ENCODE assay signal across 8 cellular contexts in the genomic region with DNA sequence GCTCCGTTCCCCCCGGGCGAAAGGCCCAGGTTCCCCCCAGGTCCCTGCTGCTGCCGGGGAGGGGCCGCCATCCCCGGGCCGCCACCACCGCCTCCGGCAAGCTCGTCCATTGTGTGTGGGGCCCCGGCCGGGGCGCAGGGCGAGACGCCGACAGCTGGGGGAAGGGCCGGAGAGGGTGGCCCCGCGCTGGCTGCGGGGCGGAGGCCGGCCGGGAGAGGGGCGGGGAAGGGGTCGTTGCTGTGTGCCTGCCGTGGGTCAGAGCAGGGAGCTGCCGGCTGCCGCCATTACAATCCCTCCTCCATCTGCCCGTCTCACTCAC. TPM values are rescaled to one million over a fixed set of nuclear protein-coding genes. Genes with fewer than 3 reads are reported as not detected.
DNase-seq lines count a peak whose midpoint lies in the region; ATAC-seq and TF ChIP-seq lines count a peak whose summit lies in the region.

A gene with protein sequence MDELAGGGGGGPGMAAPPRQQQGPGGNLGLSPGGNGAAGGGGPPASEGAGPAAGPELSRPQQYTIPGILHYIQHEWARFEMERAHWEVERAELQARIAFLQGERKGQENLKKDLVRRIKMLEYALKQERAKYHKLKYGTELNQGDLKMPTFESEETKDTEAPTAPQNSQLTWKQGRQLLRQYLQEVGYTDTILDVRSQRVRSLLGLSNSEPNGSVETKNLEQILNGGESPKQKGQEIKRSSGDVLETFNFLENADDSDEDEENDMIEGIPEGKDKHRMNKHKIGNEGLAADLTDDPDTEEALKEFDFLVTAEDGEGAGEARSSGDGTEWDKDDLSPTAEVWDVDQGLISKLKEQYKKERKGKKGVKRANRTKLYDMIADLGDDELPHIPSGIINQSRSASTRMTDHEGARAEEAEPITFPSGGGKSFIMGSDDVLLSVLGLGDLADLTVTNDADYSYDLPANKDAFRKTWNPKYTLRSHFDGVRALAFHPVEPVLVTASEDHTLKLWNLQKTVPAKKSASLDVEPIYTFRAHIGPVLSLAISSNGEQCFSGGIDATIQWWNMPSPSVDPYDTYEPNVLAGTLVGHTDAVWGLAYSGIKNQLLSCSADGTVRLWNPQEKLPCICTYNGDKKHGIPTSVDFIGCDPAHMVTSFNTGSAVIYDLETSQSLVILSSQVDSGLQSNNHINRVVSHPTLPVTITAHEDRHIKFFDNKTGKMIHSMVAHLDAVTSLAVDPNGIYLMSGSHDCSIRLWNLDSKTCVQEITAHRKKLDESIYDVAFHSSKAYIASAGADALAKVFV (minus strand): TSS at position 304 of the 319 bp plus-strand sequence. CDS start 194 bp downstream, at position 110.

- WGBS in adipose tissue, 3 donors, result 0 to 1% (median 1%) methylated on average over 21 to 29 of the region's 29 CpGs
- 0 to 2% (median 1%) methylated on average over 1 to 29 of the region's 29 CpGs for WGBS in spleen, 5 donors

- H3K9me3 ChIP-seq in iPS-18a (ENCODE audit: control insufficient read depth, low read depth, low read length) (no peaks in the 10 kb centered on the region), spleen (no peaks in the 10 kb centered on the region)

- H3K9ac ChIP-seq in iPS-18a (ENCODE audit: low read length), result peak within 1 kb of the TSS; percentile 97

- no peaks in the 10 kb centered on the region for H3K27me3 Mint-ChIP-seq in activated T-cell treated with anti-CD3 and anti-CD28 coated beads, Interleukin-2, amount 50 U/mL, for 4 hours (ENCODE audit: low read depth)

- peaks cover 54% of the 10 kb centered on the region for H3K4me1 Mint-ChIP-seq in activated T-cell treated with anti-CD3 and anti-CD28 coated beads, Interleukin-2, amount 50 U/mL, for 4 hours (ENCODE audit: low read depth)

- H3K27ac ChIP-seq in adipose tissue (ENCODE audit: low read depth, low read length) (peak within 1 kb of the TSS; percentile 84), iPS-18a (ENCODE audit: low read length) (peak within 1 kb of the TSS; percentile 93), spleen (peak within 1 kb of the TSS; percentile 94 to 100 (median 98))

- H3K36me3 ChIP-seq in iPS-18a (ENCODE audit: control insufficient read depth, low read depth, low read length) (peaks cover 6% of the 10 kb centered on the region), spleen (peaks cover 0 to 4% (median 0%) of the 10 kb centered on the region in 6 donors)

- H3K27me3 ChIP-seq in iPS-18a (ENCODE audit: control insufficient read depth, insufficient read depth, low read length), result no peaks in the 10 kb centered on the region
- no peaks in the 10 kb centered on the region for H3K27me3 ChIP-seq in spleen (replicated peaks in 1 of 7)

- ATAC-seq in activated T-cell treated with anti-CD3 and anti-CD28 coated beads, Interleukin-2, amount 50 U/mL, for 4 hours, result no peak
- no peak for ATAC-seq in GM18520 (IDR thresholded peaks at IDR 0.05; ENCODE audit: unreplicated experiment)

- intact Hi-C loops in spleen (cut with DNase I; ENCODE audit: low total_unique reads), result no loop called here

- no peak for DNase-seq in activated T-cell treated with anti-CD3 and anti-CD28 coated beads, Interleukin-2, amount 50 U/mL, for 4 hours
- no peak for DNase-seq in activated T-cell treated with anti-CD3 and anti-CD28 coated beads, Interleukin-2, amount 50 U/mL, for 1 hour
- DNase-seq in spleen (no peak), NCI-H2171 (lab: John Stamatoyannopoulos, UW) (no peak)
- DNase-seq in stimulated activated naive CD4-positive, alpha-beta T cell treated with Interleukin-2 at 50 U/mL for 16 hours (lab: John Stamatoyannopoulos, UW), result no peak

- H3K4me1 ChIP-seq in iPS-18a (ENCODE audit: control insufficient read depth, low read depth, low read length), result peaks cover 13% of the 10 kb centered on the region
- peaks cover 26 to 65% (median 40%) of the 10 kb centered on the region in 6 donors for H3K4me1 ChIP-seq in spleen

- H3K36me3 Mint-ChIP-seq in activated T-cell treated with anti-CD3 and anti-CD28 coated beads, Interleukin-2, amount 50 U/mL, for 4 hours (ENCODE audit: insufficient read depth), result peaks cover 7% of the 10 kb centered on the region

- H3K4me3 ChIP-seq in iPS-18a (ENCODE audit: low read length) (peak within 1 kb of the TSS; percentile 99), spleen (peak within 1 kb of the TSS; percentile 84 to 95 (median 91))

- H3K4me3 Mint-ChIP-seq in activated T-cell treated with anti-CD3 and anti-CD28 coated beads, Interleukin-2, amount 50 U/mL, for 4 hours, result peak within 1 kb of the TSS; percentile 98

- no peaks in the 10 kb centered on the region for H3K9me3 Mint-ChIP-seq in activated T-cell treated with anti-CD3 and anti-CD28 coated beads, Interleukin-2, amount 50 U/mL, for 4 hours

- TF ChIP-seq POLR2A in spleen (IDR thresholded peaks at IDR 0.05), result no peak

- no peak for TF ChIP-seq CTCF in spleen (IDR thresholded peaks at IDR 0.05 in 8 of 11, conservative IDR thresholded peaks at IDR 0.05 in 3 of 11)

RNA-seq across cellular contexts. Expression of the gene that starts here (rescaled TPM):
- total RNA-seq in activated T-cell treated with anti-CD3 and anti-CD28 coated beads, Interleukin-2, amount 50 U/mL, for 4 hours, result 10 to 100 TPM; 21.4 to 24.1 (median 23.3) TPM
- polyA plus RNA-seq in adipose tissue (10 to 100 TPM in 2 of 3 donors, 1 to 10 TPM in 1; 5.1 to 17.1 (median 14.8) TPM), spleen (10 to 100 TPM in 1 of 3 donors, 1 to 10 TPM in 2; 7.6 to 11.3 (median 9.7) TPM)
- 10 to 100 TPM; 32.8 to 50.1 (median 39.1) TPM for total RNA-seq in spleen
